ENCODE assay signal across 11 cellular contexts in the genomic region with DNA sequence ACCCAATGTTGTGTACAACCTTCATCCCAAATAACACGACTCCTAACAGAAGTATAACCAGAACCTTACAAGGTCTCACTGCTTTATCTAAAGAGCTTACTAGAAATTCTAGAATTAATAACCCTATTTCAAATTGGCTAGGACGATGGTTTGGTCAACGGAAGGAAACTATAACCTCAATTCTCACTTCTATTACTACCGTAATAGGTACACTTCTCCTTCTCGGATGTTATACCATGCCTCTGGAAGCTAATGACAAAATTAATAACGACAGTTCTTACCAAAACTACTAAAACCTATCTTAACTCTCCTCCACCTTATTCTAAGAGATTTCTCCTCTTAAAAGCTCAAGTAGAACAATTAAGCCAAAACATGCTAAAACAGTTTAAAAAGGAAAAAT. TPM values are rescaled to one million over a fixed set of nuclear protein-coding genes. Genes with fewer than 3 reads are reported as not detected.
DNase-seq lines count a peak whose midpoint lies in the region; ATAC-seq, FAIRE-seq and TF ChIP-seq lines count a peak whose summit lies in the region.
"Had no signal": no experiment of that assay in that cellular context is flagged by ENCODE, and none has a peak within 500 bp of the region (broad histone marks: within the 10 kb centered on the region; RNA-seq: fewer than 3 reads in every experiment).

No MANE protein-coding gene starts in this region.

- H3K4me1 Mint-ChIP-seq in stimulated activated naive CD8-positive, alpha-beta T cell treated with anti-CD3 and anti-CD28 coated beads, Interleukin-15, Interleukin-2, amounts not matched to agents 100 ng/mL and 50 ng/mL, for 24 hours (ENCODE audit: low read depth) = peaks cover 12% of the 10 kb centered on the region

- H3K4me1 ChIP-seq in GM12878 (ENCODE audit: control insufficient read depth, insufficient read depth, low read length) (peaks cover 17% of the 10 kb centered on the region), muscle layer of colon (ENCODE audit: insufficient read depth, low read length) (peaks cover 9% of the 10 kb centered on the region)

- POLR2A ChIA-PET in GM12878 (lab: Charles Lee) = interaction anchor here (0.6 to 10.2 kb wide), 7 partner anchors 17 to 143 kb away, joined by 3 to 346 read pairs (median 3); a partner anchor contains a TSS

- H2AFZ ChIP-seq in GM12878 (ENCODE audit: control insufficient read depth, low read depth, low read length) = no peak overlapping the region

- CTCF ChIA-PET in GM12878 (lab: Yijun Ruan, JAX) = interaction anchor here (0.9 to 13.6 kb wide), 7 partner anchors 11 to 166 kb away, joined by 3 to 523 read pairs (median 4); a partner anchor contains a TSS

- peak; percentile 75 for FAIRE-seq in GM12878 (lab: Jason Lieb, UNC)

- H3K27ac ChIP-seq in GM12878 (ENCODE audit: control insufficient read depth, insufficient read depth) (peak overlapping the region; percentile 97), muscle layer of colon (ENCODE audit: low read depth, low read length) (peak overlapping the region; percentile 97)

- H3K36me3 ChIP-seq in GM12878 (ENCODE audit: control insufficient read depth in 2 of 2, insufficient read depth in 2 of 2, low read length in 1 of 2) = no peaks in the 10 kb centered on the region; a peak in 1 of 4 replicates
- no peaks in the 10 kb centered on the region for H3K36me3 ChIP-seq in muscle layer of colon (ENCODE audit: insufficient read depth, low read length)

- DNase-seq in stimulated activated naive CD8-positive, alpha-beta T cell treated with anti-CD3 and anti-CD28 coated beads, Interleukin-15, Interleukin-2, amounts not matched to agents 100 U/mL and 50 U/mL, for 24 hours = no peak
- DNase-seq in GM12878 (ENCODE audit: low read depth, low spot score) (peak; percentile 51), NCI-H146 treated with DMSO at 0.1 percent for 48 hours (lab: John Stamatoyannopoulos, UW; ENCODE audit: unreplicated experiment) (no peak)
- DNase-seq: COR-L47, nucleus accumbens, T1000 had no signal

- RAD21 ChIA-PET in GM12878 (lab: Charles Lee; ENCODE audit: unreplicated experiment) = interaction anchor here (0.9 to 8.4 kb wide), 12 partner anchors 11 to 588 kb away, joined by 3 to 246 read pairs (median 6); a partner anchor contains a TSS

- in situ Hi-C loops in GM12878 (cut with MboI) = no loop called here

- intact Hi-C loops in GM12878 (cut with micrococcal nuclease; ENCODE audit: unreplicated experiment) = loop anchor here (2.0 kb wide), 1 partner anchor 51 kb away; a partner anchor contains a TSS

- H3K27ac Mint-ChIP-seq in stimulated activated naive CD8-positive, alpha-beta T cell treated with anti-CD3 and anti-CD28 coated beads, Interleukin-15, Interleukin-2, amounts not matched to agents 100 ng/mL and 50 ng/mL, for 24 hours = peak overlapping the region; percentile 77

- no peaks in the 10 kb centered on the region for H3K9me3 Mint-ChIP-seq in stimulated activated naive CD8-positive, alpha-beta T cell treated with anti-CD3 and anti-CD28 coated beads, Interleukin-15, Interleukin-2, amounts not matched to agents 100 ng/mL and 50 ng/mL, for 24 hours

- no peaks in the 10 kb centered on the region for H3K79me2 ChIP-seq in GM12878 (ENCODE audit: control insufficient read depth, insufficient read depth, low read length)

- H3K36me3 Mint-ChIP-seq in stimulated activated naive CD8-positive, alpha-beta T cell treated with anti-CD3 and anti-CD28 coated beads, Interleukin-15, Interleukin-2, amounts not matched to agents 100 ng/mL and 50 ng/mL, for 24 hours (ENCODE audit: low read depth) = peaks cover 5% of the 10 kb centered on the region

- no peak for TF ChIP-seq CTCF in GM12878 (IDR thresholded peaks at IDR 0.05 in 2 of 3, conservative IDR thresholded peaks at IDR 0.05 in 1 of 3; ENCODE audit: control insufficient read depth in 2 of 3, extremely low read depth in 1 of 3, insufficient read depth in 1 of 3, low read depth in 3 of 3, low read length in 3 of 3)

- H3K27me3 Mint-ChIP-seq in stimulated activated naive CD8-positive, alpha-beta T cell treated with anti-CD3 and anti-CD28 coated beads, Interleukin-15, Interleukin-2, amounts not matched to agents 100 ng/mL and 50 ng/mL, for 24 hours = no peaks in the 10 kb centered on the region

- BruUV-seq in GM12878 (replicated peaks; lab: Mats Ljungman, UMichigan) = no TSS peak

- H3K9ac ChIP-seq in GM12878 (ENCODE audit: control insufficient read depth, insufficient read depth, low read length) (peak overlapping the region; percentile 75), muscle layer of colon (ENCODE audit: low read length) (no peak overlapping the region)

- H3K9me3 ChIP-seq in GM12878 (replicated peaks; ENCODE audit: control insufficient read depth, insufficient read depth, low read length) = no peaks in the 10 kb centered on the region; the same call in 2 of the 3 replicates
- H3K9me3 ChIP-seq in muscle layer of colon (ENCODE audit: low read length) = no peaks in the 10 kb centered on the region

- no peak for ATAC-seq in stimulated activated naive CD8-positive, alpha-beta T cell treated with anti-CD3 and anti-CD28 coated beads, Interleukin-15, Interleukin-2, amounts not matched to agents 100 U/mL and 50 U/mL, for 24 hours
- ATAC-seq in GM12878 (peak; percentile 30), GM18517 (IDR thresholded peaks at IDR 0.05; ENCODE audit: unreplicated experiment) (no peak), GM19351 (IDR thresholded peaks at IDR 0.05; ENCODE audit: unreplicated experiment) (no peak), HG02870 (IDR thresholded peaks at IDR 0.05; ENCODE audit: unreplicated experiment) (no peak)

- TF ChIP-seq RAD21 in GM12878 (IDR thresholded peaks at IDR 0.05; ENCODE audit: insufficient read depth, low read depth, low read length) = no peak

- no peaks in the 10 kb centered on the region for H3K27me3 ChIP-seq in GM12878 (replicated peaks in 1 of 2; ENCODE audit: control insufficient read depth in 2 of 2, insufficient read depth in 2 of 2, low read length in 1 of 2)
- H3K27me3 ChIP-seq in muscle layer of colon (ENCODE audit: control insufficient read depth in 1 of 2, insufficient read depth in 2 of 2, low read length in 2 of 2) = no peaks in the 10 kb centered on the region

- no peak overlapping the region for H3K4me3 Mint-ChIP-seq in stimulated activated naive CD8-positive, alpha-beta T cell treated with anti-CD3 and anti-CD28 coated beads, Interleukin-15, Interleukin-2, amounts not matched to agents 100 ng/mL and 50 ng/mL, for 24 hours

- 2% methylated on average over 6 of the region's 6 CpGs for WGBS in GM12878 (ENCODE audit: insufficient coverage, insufficient replicate concordance, low lambda C conversion rate, missing lambda C conversion rate)

- no peaks in the 10 kb centered on the region for H4K20me1 ChIP-seq in GM12878 (ENCODE audit: control insufficient read depth, insufficient read depth)

- peak overlapping the region; percentile 18 for H3K4me3 ChIP-seq in GM12878
- no peak overlapping the region for H3K4me3 ChIP-seq in muscle layer of colon (ENCODE audit: low read depth in 1 of 2, low read length in 2 of 2)

- H3K4me2 ChIP-seq in GM12878 (ENCODE audit: control insufficient read depth, insufficient read depth) = peak overlapping the region; percentile 90

- SMC1A ChIA-PET in GM12878 (lab: Charles Lee; ENCODE audit: uncharacterized antibody, unreplicated experiment) = interaction anchor here (0.7 to 9.3 kb wide), 11 partner anchors 11 to 163 kb away, joined by 3 to 294 read pairs (median 4); a partner anchor contains a TSS

- TF ChIP-seq POLR2A in GM12878 (IDR thresholded peaks at IDR 0.05; ENCODE audit: low read depth, low read length) = no peak

- no peak for TF ChIP-seq EP300 in GM12878 (IDR thresholded peaks at IDR 0.05; ENCODE audit: borderline replicate concordance in 1 of 2, control insufficient read depth in 1 of 2, low read depth in 2 of 2, low read length in 2 of 2)

RNA-seq across cellular contexts. Expression of a gene that starts 23.6 kb away (rescaled TPM):
- 329 and 366 TPM in 2 replicates for total RNA-seq in GM12878 (2013; cell fraction: nucleolus; rRNA removed)
- total RNA-seq in GM12878 (2014; rRNA removed) (883 and 944 TPM in 2 replicates), GM12878 (2014; rRNA removed; fragmentation: Illumina TruSeq; extraction: Trizol) (816 and 821 TPM in 2 replicates), GM12878 (2021) (736 and 799 TPM in 2 replicates)
- polyA plus RNA-seq in GM12878 (2011; ENCODE audit: low read depth) = 1,550 TPM
- polyA plus RNA-seq in GM12878 (2011; rRNA removed) (1,270 and 1,666 TPM in 2 replicates), GM12878 (2014; fragmentation: Illumina TruSeq; extraction: Trizol) (973 and 1,123 TPM in 2 replicates), GM12878 (2014; fragmentation: Nextera tagmentation; extraction: Ambion mirVana) (1,000 to 10,000 TPM in 1 of 2 experiments, 100 to 1,000 TPM in 1; 785 to 1,214 TPM), GM12878 (2014; rRNA removed) (610 and 653 TPM in 2 replicates), GM12878 (2016; fragmentation: Nextera tagmentation; extraction: Ambion mirVana) (100 to 1,000 TPM; 866 to 909 TPM)
- 1,638 and 1,774 TPM in 2 replicates for polyA plus RNA-seq in GM12878 (2011; cell fraction: cytosol; rRNA removed)
- polyA plus RNA-seq in GM12878 (2011; cell fraction: nucleus; rRNA removed) = 1,319 and 1,377 TPM in 2 replicates
- polyA plus RNA-seq in GM12878 (2012) = 962 and 1,441 TPM in 2 replicates
- polyA minus RNA-seq in GM12878 (2011; rRNA and poly(A)+ RNA removed) = 980 and 1,147 TPM in 2 replicates
- polyA minus RNA-seq in GM12878 (2011; cell fraction: cytosol; rRNA and poly(A)+ RNA removed) = 232 and 279 TPM in 2 replicates
- 143 and 182 TPM in 2 replicates for polyA minus RNA-seq in GM12878 (2011; cell fraction: nucleus; rRNA and poly(A)+ RNA removed)

RNA-seq across cellular contexts. Expression of a gene that starts 50.9 kb away (rescaled TPM):
- 51.4 and 67.6 TPM in 2 replicates for total RNA-seq in GM12878 (2013; cell fraction: nucleolus; rRNA removed)
- 29.0 and 32.5 TPM in 2 replicates for total RNA-seq in GM12878 (2014; rRNA removed)
- total RNA-seq in GM12878 (2014; rRNA removed; fragmentation: Illumina TruSeq; extraction: Trizol) = 12.8 and 15.5 TPM in 2 replicates
- 40.7 and 45.5 TPM in 2 replicates for total RNA-seq in GM12878 (2021)
- polyA plus RNA-seq in GM12878 (2011; ENCODE audit: low read depth) = 6.4 TPM
- 4.4 and 11.8 TPM in 2 replicates for polyA plus RNA-seq in GM12878 (2011; rRNA removed)
- polyA plus RNA-seq in GM12878 (2011; cell fraction: cytosol; rRNA removed) = 12.9 and 16.4 TPM in 2 replicates
- polyA plus RNA-seq in GM12878 (2011; cell fraction: nucleus; rRNA removed) = 57.1 and 82.7 TPM in 2 replicates
- 16.8 and 20.4 TPM in 2 replicates for polyA plus RNA-seq in GM12878 (2012)
- polyA plus RNA-seq in GM12878 (2014; fragmentation: Illumina TruSeq; extraction: Trizol) = 4.5 and 12.5 TPM in 2 replicates
- under 1 TPM; 0.21 to 0.84 TPM for polyA plus RNA-seq in GM12878 (2014; fragmentation: Nextera tagmentation; extraction: Ambion mirVana)
- polyA plus RNA-seq in GM12878 (2014; rRNA removed) = 24.3 and 28.5 TPM in 2 replicates
- polyA plus RNA-seq in GM12878 (2016; fragmentation: Nextera tagmentation; extraction: Ambion mirVana) = 10 to 100 TPM; 29.9 to 31.5 TPM
- 16.5 and 29.9 TPM in 2 replicates for polyA minus RNA-seq in GM12878 (2011; rRNA and poly(A)+ RNA removed)
- 13.2 and 14.7 TPM in 2 replicates for polyA minus RNA-seq in GM12878 (2011; cell fraction: cytosol; rRNA and poly(A)+ RNA removed)
- 16.6 and 36.5 TPM in 2 replicates for polyA minus RNA-seq in GM12878 (2011; cell fraction: nucleus; rRNA and poly(A)+ RNA removed)

RNA-seq across cellular contexts. Expression of a gene that starts 55.4 kb away (rescaled TPM):
- 27.0 and 27.3 TPM in 2 replicates for total RNA-seq in GM12878 (2013; cell fraction: nucleolus; rRNA removed)
- total RNA-seq in GM12878 (2014; rRNA removed) (29.3 and 31.7 TPM in 2 replicates), GM12878 (2014; rRNA removed; fragmentation: Illumina TruSeq; extraction: Trizol) (28.7 and 30.1 TPM in 2 replicates), GM12878 (2021) (33.3 and 37.0 TPM in 2 replicates)
- 8.5 TPM for polyA plus RNA-seq in GM12878 (2011; ENCODE audit: low read depth)
- polyA plus RNA-seq in GM12878 (2011; rRNA removed) (27.6 and 33.0 TPM in 2 replicates), GM12878 (2014; fragmentation: Illumina TruSeq; extraction: Trizol) (30.3 and 31.9 TPM in 2 replicates), GM12878 (2014; fragmentation: Nextera tagmentation; extraction: Ambion mirVana) (10 to 100 TPM; 15.1 to 22.6 TPM), GM12878 (2014; rRNA removed) (24.3 and 24.6 TPM in 2 replicates), GM12878 (2016; fragmentation: Nextera tagmentation; extraction: Ambion mirVana) (10 to 100 TPM; 11.5 to 33.5 TPM)
- polyA plus RNA-seq in GM12878 (2011; cell fraction: cytosol; rRNA removed) = 21.9 and 24.3 TPM in 2 replicates
- polyA plus RNA-seq in GM12878 (2011; cell fraction: nucleus; rRNA removed) = 5.6 and 7.6 TPM in 2 replicates
- 14.7 and 17.3 TPM in 2 replicates for polyA plus RNA-seq in GM12878 (2012)
- 29.6 and 36.6 TPM in 2 replicates for polyA minus RNA-seq in GM12878 (2011; rRNA and poly(A)+ RNA removed)
- 18.6 and 20.7 TPM in 2 replicates for polyA minus RNA-seq in GM12878 (2011; cell fraction: cytosol; rRNA and poly(A)+ RNA removed)
- polyA minus RNA-seq in GM12878 (2011; cell fraction: nucleus; rRNA and poly(A)+ RNA removed) = 3.6 and 8.3 TPM in 2 replicates
